ENCODE assay signal across 14 cellular contexts in genomic region chr10:29712108-29712507, GRCh38.
A peak's percentile ranks its signal among the peaks of the same experiment; 100 is the strongest.
DNase-seq lines count a peak whose midpoint lies in the region; ATAC-seq and TF ChIP-seq lines count a peak whose summit lies in the region.
"Had no signal": no experiment of that assay in that cellular context is flagged by ENCODE, and none has a peak within 500 bp of the region (broad histone marks: within the 10 kb centered on the region; RNA-seq: fewer than 3 reads in every experiment).

No MANE protein-coding gene starts in this region.

- ATAC-seq in T-helper 17 cell (no peak), HG03520 (IDR thresholded peaks at IDR 0.05; ENCODE audit: unreplicated experiment) (no peak), HG03439 (IDR thresholded peaks at IDR 0.05; ENCODE audit: unreplicated experiment) (no peak)
- ATAC-seq in activated CD4-positive, CD25-positive, alpha-beta regulatory T cell treated with anti-CD3 and anti-CD28 coated beads, Interleukin-2, amount 50 U/mL, for 24 hours: no peak
- no peak for ATAC-seq in CD8-positive, alpha-beta T cell
- ATAC-seq: stimulated activated naive CD8-positive, alpha-beta T cell treated with anti-CD3 and anti-CD28 coated beads, Interleukin-15, Interleukin-2, amounts not matched to agents 100 U/mL and 50 U/mL, for 24 hours had no signal

- POLR2A ChIA-PET in CD8-positive, alpha-beta T cell (lab: Charles Lee): no interaction called here

- no peaks in the 10 kb centered on the region for H3K36me3 ChIP-seq in H7 (replicated peaks; ENCODE audit: control insufficient read depth, insufficient read depth, low read length)
- no peaks in the 10 kb centered on the region for H3K36me3 ChIP-seq in CD8-positive, alpha-beta T cell (ENCODE audit: insufficient read depth, low read length)
- H3K36me3 ChIP-seq: spleen had no signal

- H3K27me3 ChIP-seq in H7 (ENCODE audit: control insufficient read depth, insufficient read depth, low read length): no peaks in the 10 kb centered on the region
- no peaks in the 10 kb centered on the region for H3K27me3 ChIP-seq in CD8-positive, alpha-beta T cell (ENCODE audit: insufficient read depth, low read length)
- H3K27me3 ChIP-seq: spleen had no signal

- H3K4me3 Mint-ChIP-seq in T-helper 17 cell: no peak overlapping the region
- no peak overlapping the region for H3K4me3 Mint-ChIP-seq in CD8-positive, alpha-beta T cell
- H3K4me3 Mint-ChIP-seq: activated T-cell treated with anti-CD3 and anti-CD28 coated beads, Interleukin-2, amount 50 U/mL, for 24 hours had no signal

- H3K9me3 ChIP-seq in T-helper 17 cell (ENCODE audit: control insufficient read depth, low read length, poor library complexity, severe bottlenecking): no peaks in the 10 kb centered on the region
- H3K9me3 ChIP-seq in CD8-positive, alpha-beta T cell (ENCODE audit: low read length): no peaks in the 10 kb centered on the region
- H3K9me3 ChIP-seq: spleen had no signal

- peaks cover 4% of the 10 kb centered on the region for H3K36me3 Mint-ChIP-seq in T-helper 17 cell (ENCODE audit: low read depth)
- H3K36me3 Mint-ChIP-seq in CD8-positive, alpha-beta T cell: peaks cover 10% of the 10 kb centered on the region

- H3K27me3 Mint-ChIP-seq in T-helper 17 cell: no peaks in the 10 kb centered on the region
- H3K27me3 Mint-ChIP-seq in CD8-positive, alpha-beta T cell (ENCODE audit: low read depth): no peaks in the 10 kb centered on the region
- H3K27me3 Mint-ChIP-seq: activated T-cell treated with anti-CD3 and anti-CD28 coated beads, Interleukin-2, amount 50 U/mL, for 24 hours had no signal

- H3K4me3 ChIP-seq in H7 (ENCODE audit: insufficient read depth, low read depth, low read length): no peak overlapping the region
- H3K4me3 ChIP-seq in CD8-positive, alpha-beta T cell (ENCODE audit: low read depth, low read length): no peak overlapping the region
- H3K4me3 ChIP-seq: GM23248, spleen had no signal

- peak overlapping the region; percentile 62 for H3K27ac Mint-ChIP-seq in T-helper 17 cell
- no peak overlapping the region for H3K27ac Mint-ChIP-seq in CD8-positive, alpha-beta T cell
- H3K27ac Mint-ChIP-seq: activated T-cell treated with anti-CD3 and anti-CD28 coated beads, Interleukin-2, amount 50 U/mL, for 24 hours had no signal

- no peak overlapping the region for H3K27ac ChIP-seq in CD8-positive, alpha-beta T cell (ENCODE audit: low read depth, low read length)
- H3K27ac ChIP-seq: GM23248, spleen had no signal

- CTCF ChIA-PET in CD8-positive, alpha-beta T cell (lab: Charles Lee): no interaction called here

- H3K4me1 ChIP-seq in CD8-positive, alpha-beta T cell (ENCODE audit: insufficient read depth, low read length): no peaks in the 10 kb centered on the region
- H3K4me1 ChIP-seq: spleen had no signal

- peaks cover 20% of the 10 kb centered on the region for H3K4me1 Mint-ChIP-seq in T-helper 17 cell
- peaks cover 30% of the 10 kb centered on the region for H3K4me1 Mint-ChIP-seq in CD8-positive, alpha-beta T cell (ENCODE audit: low read depth)

- DNase-seq in H7 (peak; percentile 68), NCI-H187 treated with DMSO at 0.1 percent for 48 hours (lab: John Stamatoyannopoulos, UW) (peak; percentile 68), T-helper 17 cell (no peak), mucosa of gallbladder (ENCODE audit: low spot score) (peak; percentile 29)
- no peak for DNase-seq in CD8-positive, alpha-beta T cell
- DNase-seq: activated T-cell treated with anti-CD3 and anti-CD28 coated beads, Interleukin-2, amount 50 U/mL, for 24 hours; cerebellar nuclear complex; foreskin melanocyte; GM23248; spleen; stimulated activated naive CD8-positive, alpha-beta T cell treated with anti-CD3 and anti-CD28 coated beads, Interleukin-15, Interleukin-2, amounts not matched to agents 100 U/mL and 50 U/mL, for 24 hours had no signal

- intact Hi-C loops in CD8-positive, alpha-beta T cell (cut with DNase I, micrococcal nuclease): no loop called here

- no peaks in the 10 kb centered on the region for H3K9me3 Mint-ChIP-seq in CD8-positive, alpha-beta T cell

- no peak for TF ChIP-seq CTCF in CD8-positive, alpha-beta T cell (IDR thresholded peaks at IDR 0.05)

Comparison
In these comparisons a context has a peak if more than half of its experiments do, and no peak if none do; other contexts are left out.
1. DNase-seq: peak in H7 (single experiment), NCI-H187 treated with DMSO at 0.1 percent for 48 hours (single experiment) and mucosa of gallbladder (single experiment); none in T-helper 17 cell (0 of 3) and CD8-positive, alpha-beta T cell (0 of 7).